In genomic region chr5:139821806-139822552, GRCh38 we compare ENCODE assay signal across 18 cellular contexts. TPM values are rescaled to one million over a fixed set of nuclear protein-coding genes. Genes with fewer than 3 reads are reported as not detected.
"Had no signal": no experiment of that assay in that cellular context is flagged by ENCODE, and none has a peak within 500 bp of the region (broad histone marks: within the 10 kb centered on the region; RNA-seq: fewer than 3 reads in every experiment).

No MANE protein-coding gene starts in this region.

- H3K27ac ChIP-seq: colonic mucosa, esophagus squamous epithelium, left ventricle myocardium inferior, lower lobe of right lung had no signal

- H3K4me3 ChIP-seq: colonic mucosa, esophagus squamous epithelium, left ventricle myocardium inferior, lower lobe of right lung had no signal

- H3K27me3 ChIP-seq: colonic mucosa, esophagus squamous epithelium had no signal

- H3K9me3 ChIP-seq: colonic mucosa, esophagus squamous epithelium had no signal

- ATAC-seq: lower lobe of right lung had no signal

- H3K36me3 ChIP-seq: colonic mucosa, esophagus squamous epithelium, left ventricle myocardium inferior, lower lobe of right lung had no signal

- FAIRE-seq: small intestine, urothelium cell line had no signal

- H3K27ac Mint-ChIP-seq: memory B cell, mesothelial cell of epicardium, nephron had no signal

- H3K4me3 Mint-ChIP-seq: memory B cell, mesothelial cell of epicardium, nephron had no signal

- H3K36me3 Mint-ChIP-seq: mesothelial cell of epicardium had no signal

- DNase-seq: colonic mucosa; dermis blood vessel endothelial cell; esophagus squamous epithelium; foreskin fibroblast; islet precursor cell; left ventricle myocardium inferior; lower lobe of right lung; small intestine; stimulated activated CD4-positive, alpha-beta T cell treated with anti-CD3 and anti-CD28 coated beads, Interleukin-12 subunit alpha, Interleukin-12 subunit beta, amount 100 ng/mL, for 4 hours; stimulated activated naive CD4-positive, alpha-beta T cell treated with Interleukin-2 at 50 U/mL for 16 hours; trophoblast cell had no signal

- H3K4me1 Mint-ChIP-seq: memory B cell, mesothelial cell of epicardium, nephron had no signal

- H3K4me1 ChIP-seq: colonic mucosa, esophagus squamous epithelium, left ventricle myocardium inferior, lower lobe of right lung had no signal

RNA-seq across cellular contexts. Expression of gene PSD2, which starts 26.4 kb away (rescaled TPM):
- total RNA-seq: epithelial cell of proximal tubule, esophagus squamous epithelium, glomerular endothelial cell, left ventricle myocardium inferior, lower lobe of right lung, myocyte had no signal
